In the genomic region with DNA sequence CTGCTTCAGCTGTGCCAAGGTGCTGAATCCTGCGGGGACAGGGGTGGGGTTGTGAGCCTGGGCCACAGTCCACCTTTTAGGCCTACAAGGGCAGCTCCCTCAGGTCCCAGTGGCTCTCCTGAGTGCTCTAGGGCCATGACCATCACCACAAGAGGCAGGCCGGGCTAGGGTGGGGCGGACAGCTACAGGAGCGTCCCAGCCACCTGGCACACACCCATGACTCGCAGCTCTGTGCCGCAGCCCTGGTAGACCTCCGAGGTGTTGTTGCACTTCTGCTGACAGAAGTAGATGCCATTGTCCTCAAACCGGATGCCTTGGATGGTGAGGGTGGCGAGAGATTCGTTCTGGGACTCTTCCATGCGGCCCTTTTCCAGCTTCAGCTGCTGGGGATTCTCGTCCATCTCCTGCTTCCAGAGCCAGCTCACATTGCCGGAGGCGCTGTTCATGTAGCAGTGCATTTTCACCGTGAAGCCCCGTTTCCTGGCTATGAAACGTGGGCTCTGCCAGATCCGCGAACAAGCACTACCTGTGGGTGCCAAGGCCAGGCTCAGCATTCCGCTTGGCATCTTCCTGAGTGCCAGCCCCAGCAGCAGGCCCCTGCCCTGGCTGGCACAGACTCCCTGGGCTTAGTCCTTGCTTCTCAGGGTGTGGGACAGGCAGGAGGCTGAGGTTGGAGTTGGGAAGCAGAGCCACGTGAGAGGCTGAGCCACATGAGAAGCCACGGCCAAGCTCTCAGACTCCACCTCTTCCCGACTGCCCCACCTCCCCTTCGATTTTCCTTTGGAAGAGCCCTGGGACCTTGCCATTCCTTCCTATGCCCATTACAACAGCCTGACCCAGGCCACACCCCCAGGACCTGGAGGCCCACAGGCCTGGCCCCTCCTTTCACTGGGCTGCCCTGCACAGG, we compare ENCODE assay signal across 12 cellular contexts. TPM values are rescaled to one million over a fixed set of nuclear protein-coding genes. Genes with fewer than 3 reads are reported as not detected.
DNase-seq lines count a peak whose midpoint lies in the region; ATAC-seq and TF ChIP-seq lines count a peak whose summit lies in the region.
"Had no signal": no experiment of that assay in that cellular context is flagged by ENCODE, and none has a peak within 500 bp of the region (broad histone marks: within the 10 kb centered on the region; RNA-seq: fewer than 3 reads in every experiment).

No MANE protein-coding gene starts in this region.

- H3K27me3 ChIP-seq in GM06990 (replicated peaks; ENCODE audit: control insufficient read depth, insufficient read depth, low read length) (no peaks in the 10 kb centered on the region), prostate gland (replicated peaks; ENCODE audit: insufficient read depth) (no peaks in the 10 kb centered on the region), tibial nerve (no peaks in the 10 kb centered on the region)
- H3K27me3 ChIP-seq: MG63 had no signal

- DNase-seq in GM06990 (ENCODE audit: extremely low read depth, insufficient read length) (no peak), NAMALWA (ENCODE audit: low spot score) (peak; percentile 55), fibroblast of the aortic adventitia (ENCODE audit: low read depth) (peak; percentile 40), prostate gland (ENCODE audit: low spot score) (peak; percentile 33), DMS 273 treated with DMSO at 0.1 percent for 48 hours (lab: John Stamatoyannopoulos, UW) (no peak), tibial nerve (ENCODE audit: low spot score in 2 of 2) (no peak), GF-D8 (lab: John Stamatoyannopoulos, UW) (no peak)
- DNase-seq: MG63, NCI-H774 had no signal

- TF ChIP-seq CTCF in GM06990 (IDR thresholded peaks at IDR 0.05; ENCODE audit: insufficient read depth, low read length, poor library complexity, severe bottlenecking) (no peak), fibroblast of the aortic adventitia (IDR thresholded peaks at IDR 0.05; ENCODE audit: insufficient read depth, low read length) (no peak), prostate gland (IDR thresholded peaks at IDR 0.05) (no peak), tibial nerve (IDR thresholded peaks at IDR 0.05) (no peak)

- TF ChIP-seq POLR2A in prostate gland (IDR thresholded peaks at IDR 0.05), result no peak
- TF ChIP-seq POLR2A in tibial nerve (IDR thresholded peaks at IDR 0.05), result no peak

- H3K27ac ChIP-seq in prostate gland (no peak overlapping the region), tibial nerve (peak overlapping the region in 1 of 4 donors; percentile 48)
- H3K27ac ChIP-seq: neutrophil had no signal

- ATAC-seq in GM19328 (IDR thresholded peaks at IDR 0.05; ENCODE audit: unreplicated experiment), result no peak

- no peaks in the 10 kb centered on the region for H3K4me1 ChIP-seq in prostate gland (replicated peaks)
- peaks cover 0 to 22% (median 3%) of the 10 kb centered on the region in 4 donors for H3K4me1 ChIP-seq in tibial nerve

- H3K4me3 ChIP-seq in GM06990 (replicated peaks; ENCODE audit: low read depth, low read length) (peak overlapping the region; percentile 99), fibroblast of the aortic adventitia (ENCODE audit: low read depth, low read length) (no peak overlapping the region), prostate gland (no peak overlapping the region), tibial nerve (peak overlapping the region in 1 of 4 donors; percentile 42)
- H3K4me3 ChIP-seq: MG63 had no signal

- TF ChIP-seq EP300 in tibial nerve (IDR thresholded peaks at IDR 0.05), result no peak

- H3K9me3 ChIP-seq in prostate gland, result no peaks in the 10 kb centered on the region
- no peaks in the 10 kb centered on the region for H3K9me3 ChIP-seq in tibial nerve
- H3K9me3 ChIP-seq: MG63, neutrophil had no signal

- 49% methylated on average over 23 of the region's 24 CpGs for WGBS in prostate gland
- WGBS in tibial nerve, 2 donors, result 86 to 89% methylated on average over 21 to 24 of the region's 24 CpGs

- intact Hi-C loops in prostate gland (cut with DNase I), result no loop called here

- H3K36me3 ChIP-seq in GM06990 (ENCODE audit: control insufficient read depth, insufficient read depth, low read length), result peaks cover 27% of the 10 kb centered on the region
- no peaks in the 10 kb centered on the region for H3K36me3 ChIP-seq in prostate gland
- H3K36me3 ChIP-seq in tibial nerve, result no peaks in the 10 kb centered on the region
- H3K36me3 ChIP-seq: MG63, neutrophil had no signal

RNA-seq across cellular contexts. Expression of a gene that starts 2.0 kb away (rescaled TPM):
- total RNA-seq in fibroblast of the aortic adventitia (ENCODE audit: low replicate concordance) (not detected in 2 replicates), prostate gland (1 to 10 TPM; 1.6 to 2.2 TPM), tibial nerve (10 to 100 TPM in 2 of 4 donors, 1 to 10 TPM in 2; 8.6 to 10.9 (median 9.9) TPM)

RNA-seq across cellular contexts. Expression of a gene that starts 11.5 kb away (rescaled TPM):
- total RNA-seq in fibroblast of the aortic adventitia (ENCODE audit: low replicate concordance) (not detected in 2 replicates), prostate gland (not detected), tibial nerve (not detected)
- total RNA-seq: urinary bladder had no signal

RNA-seq across cellular contexts. Expression of a gene that starts 19.1 kb away (rescaled TPM):
- total RNA-seq in fibroblast of the aortic adventitia (ENCODE audit: low replicate concordance) (not detected in 2 replicates), prostate gland (under 1 TPM in 1 of 2 donors, not detected in 1; 0.34 TPM), tibial nerve (not detected)
- total RNA-seq: urinary bladder had no signal

RNA-seq across cellular contexts. Expression of a gene that starts 33.7 kb away (rescaled TPM):
- total RNA-seq in fibroblast of the aortic adventitia (ENCODE audit: low replicate concordance) (not detected in 2 replicates), prostate gland (not detected), tibial nerve (not detected)

RNA-seq across cellular contexts. Expression of a gene that starts 42.6 kb away (rescaled TPM):
- total RNA-seq in fibroblast of the aortic adventitia (ENCODE audit: low replicate concordance), result 0.18 TPM in 1 of 2 replicates, not detected in the other
- under 1 TPM; 0.23 TPM for total RNA-seq in prostate gland
- total RNA-seq in tibial nerve, result 1 to 10 TPM in 2 of 4 donors, under 1 TPM in 2; 0.21 to 2.4 (median 1.1) TPM

Comparison
In these comparisons a context has a peak if more than half of its experiments do, and no peak if none do; other contexts are left out.
1. DNase-seq: peak in NAMALWA (single experiment), fibroblast of the aortic adventitia (single experiment) and prostate gland (single experiment); none in GM06990 (single experiment), DMS 273 treated with DMSO at 0.1 percent for 48 hours (single experiment), tibial nerve (0 of 2) and GF-D8 (single experiment).